Comparison of ENCODE assay signal across 8 cellular contexts in the genomic region with DNA sequence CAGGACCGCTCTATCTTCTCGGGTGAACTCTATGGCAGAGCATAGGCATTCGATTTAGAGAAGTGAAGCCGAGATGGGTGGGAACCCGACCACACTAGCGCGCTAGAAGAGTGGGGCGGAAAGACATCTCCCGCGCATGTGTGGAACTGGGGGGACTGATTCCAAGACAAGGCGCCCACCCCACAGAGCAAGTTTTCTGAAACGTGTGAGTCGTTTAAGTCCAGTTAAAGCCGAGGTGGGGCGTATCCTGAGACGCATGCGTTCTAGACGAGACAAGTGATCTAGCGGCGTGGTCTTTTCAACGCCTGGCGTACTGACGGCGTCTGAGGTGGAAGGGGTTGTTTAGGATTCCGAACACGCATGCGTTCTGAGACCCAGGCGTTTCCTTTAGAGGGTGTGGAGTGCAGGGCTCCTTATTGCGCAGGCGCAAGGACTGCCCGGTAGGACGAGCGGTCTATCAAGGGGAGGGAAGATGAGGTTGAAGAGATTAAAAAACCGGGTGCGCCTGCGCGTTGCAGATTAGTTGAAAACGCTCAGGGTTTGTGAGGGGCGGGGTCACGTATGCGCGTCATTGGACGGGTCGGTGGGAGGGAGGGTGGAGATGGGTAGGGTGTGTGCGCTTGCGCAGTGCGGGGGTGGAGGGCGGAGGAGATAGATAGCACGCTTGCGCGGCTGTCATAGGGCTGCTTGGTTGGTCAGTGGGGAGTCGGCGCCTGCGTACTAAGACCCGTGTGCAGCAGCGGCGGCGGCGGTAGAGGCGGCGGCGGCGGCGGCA. TPM values are rescaled to one million over a fixed set of nuclear protein-coding genes. Genes with fewer than 3 reads are reported as not detected.
DNase-seq lines count a peak whose midpoint lies in the region; ATAC-seq and TF ChIP-seq lines count a peak whose summit lies in the region.

A gene (plus strand): TSS at position 718 of the 775 bp plus-strand sequence. CDS start 2,008 bp downstream, outside the sequence.

- TF ChIP-seq POLR2A in testis (IDR thresholded peaks at IDR 0.05), result peak; percentile 88

- 0 to 1% methylated on average over 54 to 64 of the region's 64 CpGs for WGBS in testis, 2 donors

- H3K4me3 ChIP-seq in GM08714 (ENCODE audit: low read length), result peak within 1 kb of the TSS; percentile 94
- H3K4me3 ChIP-seq in testis, result peak within 1 kb of the TSS; percentile 88 to 99

- no peaks in the 10 kb centered on the region for H3K9me3 Mint-ChIP-seq in activated naive CD8-positive, alpha-beta T cell (ENCODE audit: low read depth)

- no peaks in the 10 kb centered on the region for H3K36me3 ChIP-seq in testis (ENCODE audit: low read depth, missing control alignments)

- peaks cover 22% of the 10 kb centered on the region for H3K36me3 Mint-ChIP-seq in activated naive CD8-positive, alpha-beta T cell

- peaks cover 11% of the 10 kb centered on the region for H3K4me1 ChIP-seq in testis

- ATAC-seq in HG02610 (IDR thresholded peaks at IDR 0.05; ENCODE audit: unreplicated experiment) (peak; percentile 71), omental fat pad (ENCODE audit: low FRiP score) (peak; percentile 94)

- peaks cover 33% of the 10 kb centered on the region for H3K4me1 Mint-ChIP-seq in activated naive CD8-positive, alpha-beta T cell (ENCODE audit: low read depth)

- H3K27ac ChIP-seq in testis, result peak within 1 kb of the TSS; percentile 92 to 97

- peak; percentile 100 for DNase-seq in NCI-H1105 (lab: John Stamatoyannopoulos, UW)
- peak; percentile 94 for DNase-seq in SKM-1 treated with dmso at 0.1 percent for 144 hours (lab: John Stamatoyannopoulos, UW; ENCODE audit: unreplicated experiment)
- DNase-seq in glomerular endothelial cell (ENCODE audit: extremely low read depth, low read depth, low spot score), result peak; percentile 100
- peak; percentile 98 for DNase-seq in omental fat pad (ENCODE audit: low spot score)
- DNase-seq in testis, result peak; percentile 98

- H3K4me3 Mint-ChIP-seq in activated naive CD8-positive, alpha-beta T cell, result peak within 1 kb of the TSS; percentile 94

- H3K27me3 Mint-ChIP-seq in activated naive CD8-positive, alpha-beta T cell, result no peaks in the 10 kb centered on the region

- TF ChIP-seq CTCF in omental fat pad (IDR thresholded peaks at IDR 0.05) (no peak), testis (IDR thresholded peaks at IDR 0.05) (peak in 1 of 3 experiments; percentile 1)

- no peaks in the 10 kb centered on the region for H3K27me3 ChIP-seq in testis

- no peaks in the 10 kb centered on the region for H3K9me3 ChIP-seq in testis

- H3K27ac Mint-ChIP-seq in activated naive CD8-positive, alpha-beta T cell, result peak within 1 kb of the TSS; percentile 97

- intact Hi-C loops in testis (cut with DNase I; ENCODE audit: low total_unique reads), result no loop called here

RNA-seq across cellular contexts. Expression of the gene that starts here (rescaled TPM):
- total RNA-seq in glomerular endothelial cell, result 432 and 433 TPM in 2 replicates
- total RNA-seq in omental fat pad, result 100 to 1,000 TPM; 127 to 408 (median 282) TPM
- 100 to 1,000 TPM; 193 to 229 TPM for total RNA-seq in testis
- 388 TPM for polyA plus RNA-seq in testis (ENCODE audit: insufficient read depth, low read depth, low replicate concordance)

Comparison
In these comparisons a context has a peak if more than half of its experiments do, and no peak if none do; other contexts are left out.
1. Peak in every context shown above with its lines: DNase-seq, ATAC-seq, H3K4me3 ChIP-seq and H3K27ac ChIP-seq.